15 cellular contexts compared by ENCODE assay signal in the genomic region with DNA sequence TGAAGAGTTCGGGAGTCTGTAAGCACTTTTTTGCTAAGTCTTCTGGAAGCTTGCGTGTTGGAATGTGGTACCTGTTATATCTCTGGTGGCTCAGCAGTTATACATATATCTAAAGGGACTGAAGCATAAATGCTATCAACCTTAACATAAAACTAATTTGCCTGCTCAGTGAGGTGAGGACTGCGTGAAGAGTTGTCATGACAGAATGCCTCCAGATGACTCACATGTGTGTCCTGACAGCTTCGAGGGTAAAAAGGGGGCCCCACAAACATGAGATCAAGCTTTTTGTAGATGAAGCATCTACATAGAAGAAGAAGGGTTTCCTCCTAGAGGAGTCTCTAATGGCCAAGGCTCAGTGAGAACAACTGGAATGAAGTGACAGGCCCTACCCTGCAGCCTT.
DNase-seq lines count a peak whose midpoint lies in the region; ATAC-seq lines count a peak whose summit lies in the region.
"Had no signal": no experiment of that assay in that cellular context is flagged by ENCODE, and none has a peak within 500 bp of the region (broad histone marks: within the 10 kb centered on the region; RNA-seq: fewer than 3 reads in every experiment).

No MANE protein-coding gene starts in this region.

- ATAC-seq in GM18499 (IDR thresholded peaks at IDR 0.05; ENCODE audit: insufficient read depth, unreplicated experiment) (peak; percentile 53), GM21390 (IDR thresholded peaks at IDR 0.05; ENCODE audit: unreplicated experiment) (peak; percentile 59), HG03457 (IDR thresholded peaks at IDR 0.05; ENCODE audit: unreplicated experiment) (peak; percentile 51)
- ATAC-seq: gastroesophageal sphincter, left ventricle myocardium superior had no signal

- DNase-seq in kidney tubule cell (ENCODE audit: low spot score) (peak; percentile 52), amygdala (lab: John Stamatoyannopoulos, UW) (no peak), Kasumi-1 (lab: John Stamatoyannopoulos, UW) (no peak), NCI-H2171 treated with DMSO at 0.1 percent for 48 hours (lab: John Stamatoyannopoulos, UW) (no peak)
- no peak for DNase-seq in activated CD4-positive, alpha-beta T cell treated with anti-CD3 and anti-CD28 coated beads for 4 hours
- DNase-seq: HFFc6; left ventricle myocardium superior; NCI-H187 treated with DMSO at 0.1 percent for 48 hours; Right ventricle myocardium superior; stimulated activated CD4-positive, alpha-beta T cell treated with anti-CD3 and anti-CD28 coated beads, Interleukin-2, amount 100 ng/mL, for 24 hours; T-helper 1 cell had no signal
